Comparison of ENCODE assay signal across 1 cellular context in genomic region chr1:40862008-40862863, GRCh38.
TF ChIP-seq lines count a peak whose summit lies in the region.

Gene CITED4, minus strand, starts transcription at chr1:40862363. Its CDS starts 236 bp downstream, at chr1:40862127.

TF ChIP-seq in HepG2, 621 proteins besides CTCF, POLR2A, EP300 and RAD21 (continued from another document and continues in another):
- TF ChIP-seq AKNA (CRISPR knock-in tag; IDR thresholded peaks at IDR 0.05; ENCODE audit: borderline replicate concordance) (no peak), LBX2 (CRISPR knock-in tag; IDR thresholded peaks at IDR 0.05; ENCODE audit: borderline replicate concordance) (no peak), CSRNP2 (CRISPR knock-in tag; conservative IDR thresholded peaks at IDR 0.05; ENCODE audit: low read depth) (no peak), ZNF343 (CRISPR knock-in tag; IDR thresholded peaks at IDR 0.05) (no peak), ARID3A (IDR thresholded peaks at IDR 0.05; ENCODE audit: low read depth, low read length) (no peak), BORCS8-MEF2B (CRISPR knock-in tag; IDR thresholded peaks at IDR 0.05) (no peak), ZNF136 (CRISPR knock-in tag; IDR thresholded peaks at IDR 0.05; ENCODE audit: low read depth) (no peak), SRSF1 (optimal IDR thresholded peaks at IDR 0.05; ENCODE audit: low read depth, low read length) (peak; percentile 88), ZNF12 (CRISPR knock-in tag; IDR thresholded peaks at IDR 0.05) (no peak), ATF7 (IDR thresholded peaks at IDR 0.05) (no peak), ATF7 (CRISPR knock-in tag; IDR thresholded peaks at IDR 0.05) (no peak), ZNF530 (CRISPR knock-in tag; IDR thresholded peaks at IDR 0.05; ENCODE audit: low read depth) (no peak), TEF (CRISPR knock-in tag; IDR thresholded peaks at IDR 0.05) (no peak), ZNF256 (CRISPR knock-in tag; conservative IDR thresholded peaks at IDR 0.05) (no peak), NFKB2 (CRISPR knock-in tag; IDR thresholded peaks at IDR 0.05; ENCODE audit: borderline replicate concordance) (0 out of 2 replicates have a peak, but pooled peaks have one; percentile 45), XRCC5 (optimal IDR thresholded peaks at IDR 0.05; ENCODE audit: low read length) (no peak), ZSCAN20 (CRISPR knock-in tag; IDR thresholded peaks at IDR 0.05; ENCODE audit: borderline replicate concordance) (peak; percentile 54; the same call in 1 of the 2 replicates), NCOA1 (CRISPR knock-in tag; IDR thresholded peaks at IDR 0.05) (no peak), ZNF770 (CRISPR knock-in tag; IDR thresholded peaks at IDR 0.05) (no peak; the same call in 1 of the 2 replicates), ZNF569 (CRISPR knock-in tag; IDR thresholded peaks at IDR 0.05; ENCODE audit: borderline replicate concordance) (no peak), THRA (CRISPR knock-in tag; IDR thresholded peaks at IDR 0.05; ENCODE audit: borderline replicate concordance) (no peak; the same call in 1 of the 2 replicates), PLSCR1 (CRISPR knock-in tag; IDR thresholded peaks at IDR 0.05; ENCODE audit: borderline replicate concordance) (no peak), ZNF549 (CRISPR knock-in tag; IDR thresholded peaks at IDR 0.05) (no peak), ATF1 (CRISPR knock-in tag; IDR thresholded peaks at IDR 0.05) (no peak), AGO2 (optimal IDR thresholded peaks at IDR 0.05; ENCODE audit: low read depth, low read length) (no peak), BRCA1 (CRISPR knock-in tag; IDR thresholded peaks at IDR 0.05) (no peak), TEAD3 (CRISPR knock-in tag; optimal IDR thresholded peaks at IDR 0.05; ENCODE audit: borderline replicate concordance) (no peak), ZSCAN5A (CRISPR knock-in tag; IDR thresholded peaks at IDR 0.05; ENCODE audit: borderline replicate concordance) (no peak), HNF4A (CRISPR knock-in tag; IDR thresholded peaks at IDR 0.05) (no peak), ZNF746 (CRISPR knock-in tag; IDR thresholded peaks at IDR 0.05) (no peak), KMT2B (CRISPR knock-in tag; IDR thresholded peaks at IDR 0.05) (no peak), CENPBD1 (CRISPR knock-in tag; IDR thresholded peaks at IDR 0.05; ENCODE audit: borderline replicate concordance, low read depth) (no peak), ZNF784 (CRISPR knock-in tag; IDR thresholded peaks at IDR 0.05; ENCODE audit: borderline replicate concordance) (no peak), TCF7 (IDR thresholded peaks at IDR 0.05; ENCODE audit: low read depth) (no peak), RBM22 (optimal IDR thresholded peaks at IDR 0.05; ENCODE audit: low read length) (no peak), ZNF431 (CRISPR knock-in tag; IDR thresholded peaks at IDR 0.05; ENCODE audit: borderline replicate concordance, low read depth) (peak; percentile 43; the same call in 1 of the 2 replicates), ZBTB20 (CRISPR knock-in tag; IDR thresholded peaks at IDR 0.05; ENCODE audit: borderline replicate concordance, low read depth) (peak; percentile 63; the same call in 1 of the 2 replicates), CBX5 (CRISPR knock-in tag; IDR thresholded peaks at IDR 0.05; ENCODE audit: borderline replicate concordance) (no peak), ZNF891 (CRISPR knock-in tag; IDR thresholded peaks at IDR 0.05) (peak; percentile 23; the same call in 1 of the 2 replicates), HOXA9 (CRISPR knock-in tag; IDR thresholded peaks at IDR 0.05; ENCODE audit: borderline replicate concordance) (no peak), ZBTB49 (CRISPR knock-in tag; IDR thresholded peaks at IDR 0.05; ENCODE audit: borderline replicate concordance) (no peak), HMG20B (CRISPR knock-in tag; conservative IDR thresholded peaks at IDR 0.05) (no peak)
